8 cellular contexts compared by ENCODE assay signal in genomic region chr9:19102181-19102630, GRCh38. TPM values are rescaled to one million over a fixed set of nuclear protein-coding genes. Genes with fewer than 3 reads are reported as not detected.
DNase-seq lines count a peak whose midpoint lies in the region; ATAC-seq and TF ChIP-seq lines count a peak whose summit lies in the region.

No MANE protein-coding gene starts in this region.

- peaks cover 6% of the 10 kb centered on the region for H3K27me3 Mint-ChIP-seq in GM23338 (ENCODE audit: insufficient read depth, low read depth, poor library complexity)

- H3K9ac ChIP-seq in Loucy (ENCODE audit: low read depth, low read length, poor library complexity, severe bottlenecking), result peak overlapping the region; percentile 97

- 0% methylated on average over 16 of the region's 21 CpGs for WGBS in mesodermal cell (ENCODE audit: insufficient coverage in 2 of 2), 2 experiments

- no peaks in the 10 kb centered on the region for H3K9me3 Mint-ChIP-seq in GM23338

- H3K4me1 Mint-ChIP-seq in GM23338, result peaks cover 7% of the 10 kb centered on the region

- H3K36me3 Mint-ChIP-seq in GM23338 (ENCODE audit: low read depth), result peaks cover 15% of the 10 kb centered on the region; the same call in 2 of the 3 replicates

- DNase-seq in GM23338 (ENCODE audit: low spot score) (peak; percentile 50), thoracic aorta (ENCODE audit: low spot score) (no peak), KG1 (lab: John Stamatoyannopoulos, UW) (no peak)
- peak; percentile 60 for DNase-seq in activated CD4-positive, CD25-positive, alpha-beta regulatory T cell treated with anti-CD3 and anti-CD28 coated beads, Interleukin-2, amount 50 U/mL, for 72 hours
- DNase-seq in effector CD4-positive, alpha-beta T cell, result peak; percentile 15

- H3K9me2 ChIP-seq in GM23338 (ENCODE audit: insufficient read depth) (no peaks in the 10 kb centered on the region), Loucy (replicated peaks; ENCODE audit: low read depth, low read length) (no peaks in the 10 kb centered on the region)

- H3K4me2 ChIP-seq in GM23338 (peak overlapping the region; percentile 95), Loucy (ENCODE audit: low read depth, low read length, poor library complexity, severe bottlenecking) (peak overlapping the region; percentile 100)

- H3K79me2 ChIP-seq in GM23338 (replicated peaks; ENCODE audit: insufficient read depth) (peaks cover 54% of the 10 kb centered on the region), Loucy (ENCODE audit: insufficient read depth, low read length) (peaks cover 51% of the 10 kb centered on the region)

- H3K4me1 ChIP-seq in GM23338 (ENCODE audit: insufficient read depth), result peaks cover 12% of the 10 kb centered on the region
- H3K4me1 ChIP-seq in Loucy (ENCODE audit: insufficient read depth, low read length, poor library complexity, severe bottlenecking), result peaks cover 23% of the 10 kb centered on the region
- peaks cover 5% of the 10 kb centered on the region for H3K4me1 ChIP-seq in mesodermal cell (ENCODE audit: control insufficient read depth, insufficient read depth, low read length, poor library complexity, severe bottlenecking)
- H3K4me1 ChIP-seq in thoracic aorta (ENCODE audit: control insufficient read depth in 1 of 2, low read depth in 2 of 2), result peaks cover 12% of the 10 kb centered on the region in 2 donors

- H3K27me3 ChIP-seq in GM23338 (ENCODE audit: insufficient read depth), result no peaks in the 10 kb centered on the region
- no peaks in the 10 kb centered on the region for H3K27me3 ChIP-seq in Loucy (ENCODE audit: insufficient read depth, low read length, poor library complexity, severe bottlenecking)
- H3K27me3 ChIP-seq in thoracic aorta (replicated peaks; ENCODE audit: insufficient read depth), result no peaks in the 10 kb centered on the region

- H2AFZ ChIP-seq in GM23338, result peak overlapping the region; percentile 89
- no peak overlapping the region for H2AFZ ChIP-seq in Loucy (ENCODE audit: low read length)

- peak overlapping the region; percentile 82 for H3K4me3 ChIP-seq in GM08714 (ENCODE audit: low read length)
- H3K4me3 ChIP-seq in GM23338, result peak overlapping the region; percentile 100
- peak overlapping the region; percentile 81 for H3K4me3 ChIP-seq in Loucy (ENCODE audit: low read length, poor library complexity, severe bottlenecking)
- peak overlapping the region; percentile 89 for H3K4me3 ChIP-seq in mesodermal cell (ENCODE audit: extremely low read depth, insufficient read depth, low read length, poor library complexity, severe bottlenecking)
- H3K4me3 ChIP-seq in thoracic aorta, result peak overlapping the region; percentile 86

- TF ChIP-seq CTCF in GM23338 (conservative IDR thresholded peaks at IDR 0.05; ENCODE audit: low read depth in 2 of 2), result no peak
- no peak for TF ChIP-seq CTCF in Loucy (conservative IDR thresholded peaks at IDR 0.05; ENCODE audit: low read length)
- no peak for TF ChIP-seq CTCF in thoracic aorta (IDR thresholded peaks at IDR 0.05)

- H3K9me3 ChIP-seq in Loucy (ENCODE audit: insufficient read depth, low read depth, low read length), result no peaks in the 10 kb centered on the region
- H3K9me3 ChIP-seq in mesodermal cell (ENCODE audit: control insufficient read depth, low read length), result no peaks in the 10 kb centered on the region
- no peaks in the 10 kb centered on the region for H3K9me3 ChIP-seq in thoracic aorta

- peak overlapping the region; percentile 99 for H3K4me3 Mint-ChIP-seq in GM23338

- peaks cover 6% of the 10 kb centered on the region for H3K36me3 ChIP-seq in GM23338 (ENCODE audit: insufficient read depth)
- H3K36me3 ChIP-seq in Loucy (ENCODE audit: insufficient read depth, low read length), result no peaks in the 10 kb centered on the region
- H3K36me3 ChIP-seq in mesodermal cell (ENCODE audit: control insufficient read depth, insufficient read depth, low read length), result peaks cover 18% of the 10 kb centered on the region
- H3K36me3 ChIP-seq in thoracic aorta, result no peaks in the 10 kb centered on the region

- H3K27ac Mint-ChIP-seq in GM23338, result peak overlapping the region; percentile 97

- ATAC-seq in GM23338, result peak; percentile 64
- ATAC-seq in thoracic aorta (ENCODE audit: insufficient number of reproducible peaks, low FRiP score, low read depth), result no peak

- peak overlapping the region; percentile 90 for H3K27ac ChIP-seq in GM23338 (ENCODE audit: low read depth)
- H3K27ac ChIP-seq in mesodermal cell (ENCODE audit: low read depth, low read length, severe bottlenecking), result no peak overlapping the region
- H3K27ac ChIP-seq in thoracic aorta, result peak overlapping the region; percentile 28 to 82

- H4K20me1 ChIP-seq in GM23338 (replicated peaks; ENCODE audit: insufficient read depth) (peaks cover 32% of the 10 kb centered on the region), Loucy (ENCODE audit: insufficient read depth, low read length, poor library complexity, severe bottlenecking) (peaks cover 37% of the 10 kb centered on the region)

- H3F3A ChIP-seq in GM23338 (replicated peaks; ENCODE audit: low read depth) (no peaks in the 10 kb centered on the region), Loucy (ENCODE audit: low read depth) (peaks cover 5% of the 10 kb centered on the region; the same call in 1 of the 2 replicates)

TF ChIP-seq in GM23338, 12 proteins besides CTCF, POLR2A, EP300 and RAD21 (continues in another document):
- TF ChIP-seq JUNB (IDR thresholded peaks at IDR 0.05; ENCODE audit: unreplicated experiment) (no peak), EZH2 (IDR thresholded peaks at IDR 0.05; ENCODE audit: low read depth, unreplicated experiment) (no peak), NANOG (IDR thresholded peaks at IDR 0.05; ENCODE audit: borderline replicate concordance) (no peak), ZNF114 (CRISPR knock-in tag; IDR thresholded peaks at IDR 0.05) (no peak), POLR2AphosphoS5 (IDR thresholded peaks at IDR 0.05; ENCODE audit: low read depth) (no peak; the same call in 1 of the 2 replicates), EZH2phosphoT487 (IDR thresholded peaks at IDR 0.05; ENCODE audit: unreplicated experiment) (no peak), CREB1 (CRISPR knock-in tag; IDR thresholded peaks at IDR 0.05; ENCODE audit: low read depth) (no peak), ZNF331 (CRISPR knock-in tag; IDR thresholded peaks at IDR 0.05; ENCODE audit: low read depth) (no peak), STAT1 (IDR thresholded peaks at IDR 0.05; ENCODE audit: unreplicated experiment) (no peak)
- TF ChIP-seq, protein P1, sequence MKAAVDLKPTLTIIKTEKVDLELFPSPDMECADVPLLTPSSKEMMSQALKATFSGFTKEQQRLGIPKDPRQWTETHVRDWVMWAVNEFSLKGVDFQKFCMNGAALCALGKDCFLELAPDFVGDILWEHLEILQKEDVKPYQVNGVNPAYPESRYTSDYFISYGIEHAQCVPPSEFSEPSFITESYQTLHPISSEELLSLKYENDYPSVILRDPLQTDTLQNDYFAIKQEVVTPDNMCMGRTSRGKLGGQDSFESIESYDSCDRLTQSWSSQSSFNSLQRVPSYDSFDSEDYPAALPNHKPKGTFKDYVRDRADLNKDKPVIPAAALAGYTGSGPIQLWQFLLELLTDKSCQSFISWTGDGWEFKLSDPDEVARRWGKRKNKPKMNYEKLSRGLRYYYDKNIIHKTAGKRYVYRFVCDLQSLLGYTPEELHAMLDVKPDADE (IDR thresholded peaks at IDR 0.05), result no peak
- TF ChIP-seq, protein P2, sequence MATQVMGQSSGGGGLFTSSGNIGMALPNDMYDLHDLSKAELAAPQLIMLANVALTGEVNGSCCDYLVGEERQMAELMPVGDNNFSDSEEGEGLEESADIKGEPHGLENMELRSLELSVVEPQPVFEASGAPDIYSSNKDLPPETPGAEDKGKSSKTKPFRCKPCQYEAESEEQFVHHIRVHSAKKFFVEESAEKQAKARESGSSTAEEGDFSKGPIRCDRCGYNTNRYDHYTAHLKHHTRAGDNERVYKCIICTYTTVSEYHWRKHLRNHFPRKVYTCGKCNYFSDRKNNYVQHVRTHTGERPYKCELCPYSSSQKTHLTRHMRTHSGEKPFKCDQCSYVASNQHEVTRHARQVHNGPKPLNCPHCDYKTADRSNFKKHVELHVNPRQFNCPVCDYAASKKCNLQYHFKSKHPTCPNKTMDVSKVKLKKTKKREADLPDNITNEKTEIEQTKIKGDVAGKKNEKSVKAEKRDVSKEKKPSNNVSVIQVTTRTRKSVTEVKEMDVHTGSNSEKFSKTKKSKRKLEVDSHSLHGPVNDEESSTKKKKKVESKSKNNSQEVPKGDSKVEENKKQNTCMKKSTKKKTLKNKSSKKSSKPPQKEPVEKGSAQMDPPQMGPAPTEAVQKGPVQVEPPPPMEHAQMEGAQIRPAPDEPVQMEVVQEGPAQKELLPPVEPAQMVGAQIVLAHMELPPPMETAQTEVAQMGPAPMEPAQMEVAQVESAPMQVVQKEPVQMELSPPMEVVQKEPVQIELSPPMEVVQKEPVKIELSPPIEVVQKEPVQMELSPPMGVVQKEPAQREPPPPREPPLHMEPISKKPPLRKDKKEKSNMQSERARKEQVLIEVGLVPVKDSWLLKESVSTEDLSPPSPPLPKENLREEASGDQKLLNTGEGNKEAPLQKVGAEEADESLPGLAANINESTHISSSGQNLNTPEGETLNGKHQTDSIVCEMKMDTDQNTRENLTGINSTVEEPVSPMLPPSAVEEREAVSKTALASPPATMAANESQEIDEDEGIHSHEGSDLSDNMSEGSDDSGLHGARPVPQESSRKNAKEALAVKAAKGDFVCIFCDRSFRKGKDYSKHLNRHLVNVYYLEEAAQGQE (IDR thresholded peaks at IDR 0.05; ENCODE audit: unreplicated experiment), result no peak

RNA-seq across cellular contexts. Expression of gene HAUS6, which starts 0.5 kb away (rescaled TPM):
- 41.8 and 48.7 TPM in 2 replicates for total RNA-seq in GM23338 (2014; rRNA removed; shearing (Covaris generic))
- polyA plus RNA-seq in GM23338 (2016; fragmentation: Nextera tagmentation; extraction: Ambion mirVana), result 29.7 and 32.7 TPM in 2 replicates
- 24.3 TPM for polyA plus RNA-seq in mesodermal cell (2013, experiment 1 of 2)
- 25.6 TPM for polyA plus RNA-seq in mesodermal cell (2013, experiment 2 of 2)
- 1 to 10 TPM; 5.4 to 7.0 TPM for total RNA-seq in thoracic aorta

RNA-seq across cellular contexts. Expression of gene PLIN2, which starts 25.1 kb away (rescaled TPM):
- total RNA-seq in GM23338 (2014; rRNA removed; shearing (Covaris generic)), result 15.3 and 17.2 TPM in 2 replicates
- 14.6 and 15.1 TPM in 2 replicates for polyA plus RNA-seq in GM23338 (2016; fragmentation: Nextera tagmentation; extraction: Ambion mirVana)
- 106 TPM for polyA plus RNA-seq in mesodermal cell (2013, experiment 1 of 2)
- polyA plus RNA-seq in mesodermal cell (2013, experiment 2 of 2), result 110 TPM
- 100 to 1,000 TPM in 1 of 2 donors, 10 to 100 TPM in 1; 28.3 to 182 TPM for total RNA-seq in thoracic aorta

RNA-seq across cellular contexts. Expression of gene RRAGA, which starts 53.0 kb away (rescaled TPM):
- 22.6 and 24.7 TPM in 2 replicates for total RNA-seq in GM23338 (2014; rRNA removed; shearing (Covaris generic))
- 33.7 and 36.1 TPM in 2 replicates for polyA plus RNA-seq in GM23338 (2016; fragmentation: Nextera tagmentation; extraction: Ambion mirVana)
- polyA plus RNA-seq in mesodermal cell (2013, experiment 1 of 2), result 83.9 TPM
- polyA plus RNA-seq in mesodermal cell (2013, experiment 2 of 2), result 74.8 TPM
- 10 to 100 TPM; 46.3 to 47.1 TPM for total RNA-seq in thoracic aorta

Comparison
In these comparisons a context has a peak if more than half of its experiments do, and no peak if none do; other contexts are left out.
1. DNase-seq: peak in GM23338 (single experiment), activated CD4-positive, CD25-positive, alpha-beta regulatory T cell treated with anti-CD3 and anti-CD28 coated beads, Interleukin-2, amount 50 U/mL, for 72 hours (single experiment) and effector CD4-positive, alpha-beta T cell (single experiment); none in thoracic aorta (single experiment) and KG1 (single experiment).
2. Peak in every context shown above with its lines, with median percentiles within 50 percentile points of each other: H3K4me3 ChIP-seq.